ENCODE assay signal across 2 cellular contexts in genomic region chr7:99122762-99123161, GRCh38.
TF ChIP-seq lines count a peak whose summit lies in the region.

No MANE protein-coding gene starts in this region.

TF ChIP-seq in liver, 16 proteins besides CTCF, POLR2A, EP300 and RAD21 (continued from another document):
- TF ChIP-seq REST (IDR thresholded peaks at IDR 0.05) (no peak), YY1 (IDR thresholded peaks at IDR 0.05) (peak; percentile 82)
- TF ChIP-seq, protein P1, sequence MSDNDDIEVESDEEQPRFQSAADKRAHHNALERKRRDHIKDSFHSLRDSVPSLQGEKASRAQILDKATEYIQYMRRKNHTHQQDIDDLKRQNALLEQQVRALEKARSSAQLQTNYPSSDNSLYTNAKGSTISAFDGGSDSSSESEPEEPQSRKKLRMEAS (IDR thresholded peaks at IDR 0.05), result no peak

TF ChIP-seq in HepG2, 621 proteins besides CTCF, POLR2A, EP300 and RAD21 (continued from another document):
- no peak for TF ChIP-seq GLMP (CRISPR knock-in tag; IDR thresholded peaks at IDR 0.05; ENCODE audit: borderline replicate concordance)
- no peak for TF ChIP-seq ATF4 (CRISPR knock-in tag; IDR thresholded peaks at IDR 0.05)
- TF ChIP-seq NONO (IDR thresholded peaks at IDR 0.05), result no peak
- TF ChIP-seq NONO (CRISPR knock-in tag; conservative IDR thresholded peaks at IDR 0.05), result no peak
- TF ChIP-seq ZMAT3 (CRISPR knock-in tag; conservative IDR thresholded peaks at IDR 0.05), result no peak
